ENCODE assay signal across 8 cellular contexts in genomic region chr1:31663622-31664452, GRCh38. TPM values are rescaled to one million over a fixed set of nuclear protein-coding genes. Genes with fewer than 3 reads are reported as not detected.
DNase-seq lines count a peak whose midpoint lies in the region; ATAC-seq, FAIRE-seq and TF ChIP-seq lines count a peak whose summit lies in the region.

No MANE protein-coding gene starts in this region.

- FAIRE-seq in G401.6 (lab: Jason Lieb, UNC), result peak; percentile 50

- no peaks in the 10 kb centered on the region for H3K9me3 Mint-ChIP-seq in chondrocyte (ENCODE audit: low read depth)

- H3K4me2 ChIP-seq in MM.1S (ENCODE audit: low read depth, low read length), result no peak overlapping the region

- H3K4me1 Mint-ChIP-seq in chondrocyte (ENCODE audit: low read depth), result peaks cover 49% of the 10 kb centered on the region

- H3K79me2 ChIP-seq in MM.1S (ENCODE audit: low read length), result no peaks in the 10 kb centered on the region

- H4K20me1 ChIP-seq in MM.1S (ENCODE audit: insufficient read depth, low read length), result no peaks in the 10 kb centered on the region

- no peak overlapping the region for H3K9ac ChIP-seq in MM.1S (ENCODE audit: low read length)

- no peaks in the 10 kb centered on the region for H3K9me2 ChIP-seq in MM.1S (replicated peaks; ENCODE audit: insufficient read depth, low read length)

- H3K4me1 ChIP-seq in MM.1S (ENCODE audit: low read length), result no peaks in the 10 kb centered on the region

- peak; percentile 78 for TF ChIP-seq CTCF in MM.1S (IDR thresholded peaks at IDR 0.05; ENCODE audit: low read length)
- TF ChIP-seq CTCF in chondrocyte (IDR thresholded peaks at IDR 0.05), result peak; percentile 86

- no peaks in the 10 kb centered on the region for H3F3A ChIP-seq in MM.1S (ENCODE audit: insufficient read depth, low read length)

- ATAC-seq in GM19395 (IDR thresholded peaks at IDR 0.05; ENCODE audit: unreplicated experiment), result no peak
- ATAC-seq in HG03460 (IDR thresholded peaks at IDR 0.05; ENCODE audit: unreplicated experiment), result no peak

- no peaks in the 10 kb centered on the region for H3K9me3 ChIP-seq in MM.1S (replicated peaks; ENCODE audit: insufficient read depth, low read length)

- H3K4me3 ChIP-seq in MM.1S (ENCODE audit: low read length), result no peak overlapping the region

- no peak overlapping the region for H2AFZ ChIP-seq in MM.1S (ENCODE audit: low read length)

- peaks cover 59% of the 10 kb centered on the region for H3K27me3 ChIP-seq in MM.1S (replicated peaks; ENCODE audit: insufficient read depth, low read length)

- peaks cover 14% of the 10 kb centered on the region for H3K36me3 Mint-ChIP-seq in chondrocyte (ENCODE audit: low read depth)

- peak; percentile 30 for DNase-seq in MM.1S
- peak; percentile 41 to 49 for DNase-seq in activated CD4-positive, alpha-beta T cell treated with anti-CD3 and anti-CD28 coated beads for 24 hours (ENCODE audit: low read depth in 2 of 2)
- DNase-seq in chondrocyte (ENCODE audit: low spot score), result no peak
- peak; percentile 45 to 62 for DNase-seq in lung microvascular endothelial cell (ENCODE audit: low read depth in 2 of 2)
- DNase-seq in stimulated activated CD8-positive, alpha-beta memory T cell treated with anti-CD3 and anti-CD28 coated beads, Interleukin-2, amount 100 ng/mL, for 48 hours (ENCODE audit: low read depth in 2 of 2), result peak; percentile 37 to 52

- H3K27ac ChIP-seq in MM.1S (ENCODE audit: low read length), result no peak overlapping the region

- no peaks in the 10 kb centered on the region for H3K27me3 Mint-ChIP-seq in chondrocyte (ENCODE audit: low read depth)

- H3K27ac Mint-ChIP-seq in chondrocyte (ENCODE audit: unreplicated experiment), result peak overlapping the region; percentile 12

- H3K4me3 Mint-ChIP-seq in chondrocyte (ENCODE audit: unreplicated experiment), result no peak overlapping the region

- no peaks in the 10 kb centered on the region for H3K36me3 ChIP-seq in MM.1S (replicated peaks; ENCODE audit: insufficient read depth, low read length)

RNA-seq across cellular contexts. Expression of gene PEF1, which starts 19.2 kb away (rescaled TPM):
- total RNA-seq in chondrocyte, result 48.6 to 53.0 TPM (median 52.0 TPM) in 3 replicates
- 97.9 and 132 TPM in 2 replicates for total RNA-seq in lung microvascular endothelial cell

RNA-seq across cellular contexts. Expression of gene COL16A1, which starts 40.0 kb away (rescaled TPM):
- 230 to 272 TPM (median 262 TPM) in 3 replicates for total RNA-seq in chondrocyte
- 0.44 and 0.79 TPM in 2 replicates for total RNA-seq in lung microvascular endothelial cell

RNA-seq across cellular contexts. Expression of gene HCRTR1, which starts 46.3 kb away (rescaled TPM):
- total RNA-seq in chondrocyte, result 0.21 to 0.45 TPM in 2 of 3 replicates, not detected in the other
- 1.5 and 5.4 TPM in 2 replicates for total RNA-seq in lung microvascular endothelial cell

Comparison
In these comparisons a context has a peak if more than half of its experiments do, and no peak if none do; other contexts are left out.
1. RNA of gene COL16A1, which starts 40.0 kb away (total RNA-seq): 230 to 272 TPM in chondrocyte; 0.44 to 0.79 TPM in lung microvascular endothelial cell; every median in the first group is over 100 times any median in the second.